ENCODE assay signal across 10 cellular contexts in genomic region chr7:77989981-77990566, GRCh38.
DNase-seq lines count a peak whose midpoint lies in the region; TF ChIP-seq lines count a peak whose summit lies in the region.
"Had no signal": no experiment of that assay in that cellular context is flagged by ENCODE, and none has a peak within 500 bp of the region (broad histone marks: within the 10 kb centered on the region; RNA-seq: fewer than 3 reads in every experiment).

No MANE protein-coding gene starts in this region.

- H3K27ac ChIP-seq in right atrium auricular region (no peak overlapping the region), stomach (no peak overlapping the region)

- H3K9me3 ChIP-seq in right atrium auricular region (no peaks in the 10 kb centered on the region), stomach (peaks cover 0 to 4% (median 0%) of the 10 kb centered on the region in 4 donors)

- TF ChIP-seq CTCF in right atrium auricular region (IDR thresholded peaks at IDR 0.05) (no peak), stomach (IDR thresholded peaks at IDR 0.05) (no peak)

- no peaks in the 10 kb centered on the region for H3K4me1 ChIP-seq in right atrium auricular region
- H3K4me1 ChIP-seq in stomach = no peaks in the 10 kb centered on the region

- no peaks in the 10 kb centered on the region for H3K9me3 Mint-ChIP-seq in dendritic cell treated with granulocyte-macrophage colony-stimulating factor and Interleukin-4, amounts not matched to agents 40 ng/mL and 50 ng/mL, for 4 days
- H3K9me3 Mint-ChIP-seq: stimulated activated memory B cell treated with anti-CD40 and anti-IgM and Interleukin-4, amounts not matched to agents 10 μg/mL and 1 μg/mL and 100 μg/mL, for 72 hours had no signal

- peak overlapping the region; percentile 40 for H3K27ac Mint-ChIP-seq in dendritic cell treated with granulocyte-macrophage colony-stimulating factor and Interleukin-4, amounts not matched to agents 40 ng/mL and 50 ng/mL, for 4 days
- H3K27ac Mint-ChIP-seq: stimulated activated memory B cell treated with anti-CD40 and anti-IgM and Interleukin-4, amounts not matched to agents 10 μg/mL and 1 μg/mL and 100 μg/mL, for 72 hours had no signal

- 46 to 71% (median 55%) methylated on average over 4 to 6 of the region's 6 CpGs for WGBS in stomach, 5 donors

- H3K4me3 ChIP-seq in right atrium auricular region (no peak overlapping the region), stomach (no peak overlapping the region)

- TF ChIP-seq POLR2A in stomach (IDR thresholded peaks at IDR 0.05) = no peak

- DNase-seq in cardiac septum (ENCODE audit: low spot score) (peak; percentile 27), right atrium auricular region (ENCODE audit: low spot score) (no peak), NAMALWA (ENCODE audit: low spot score) (peak; percentile 67), stomach (peak; percentile 27), epidermal melanocyte (ENCODE audit: insufficient read length, low spot score) (no peak), AG08396 (ENCODE audit: low spot score) (no peak), NCI-H1105 treated with DMSO at 0.1 percent for 48 hours (lab: John Stamatoyannopoulos, UW) (no peak)
- DNase-seq: NCI-H1930 had no signal

- TF ChIP-seq EP300 in stomach (IDR thresholded peaks at IDR 0.05) = no peak

- H3K4me3 Mint-ChIP-seq in dendritic cell treated with granulocyte-macrophage colony-stimulating factor and Interleukin-4, amounts not matched to agents 40 ng/mL and 50 ng/mL, for 4 days = no peak overlapping the region
- H3K4me3 Mint-ChIP-seq: stimulated activated memory B cell treated with anti-CD40 and anti-IgM and Interleukin-4, amounts not matched to agents 10 μg/mL and 1 μg/mL and 100 μg/mL, for 72 hours had no signal

- H3K36me3 Mint-ChIP-seq in dendritic cell treated with granulocyte-macrophage colony-stimulating factor and Interleukin-4, amounts not matched to agents 40 ng/mL and 50 ng/mL, for 4 days (ENCODE audit: low read depth) = no peaks in the 10 kb centered on the region
- H3K36me3 Mint-ChIP-seq: stimulated activated memory B cell treated with anti-CD40 and anti-IgM and Interleukin-4, amounts not matched to agents 10 μg/mL and 1 μg/mL and 100 μg/mL, for 72 hours had no signal

- no peaks in the 10 kb centered on the region for H3K36me3 ChIP-seq in right atrium auricular region
- no peaks in the 10 kb centered on the region for H3K36me3 ChIP-seq in stomach

- H3K27me3 ChIP-seq in right atrium auricular region (no peaks in the 10 kb centered on the region), stomach (no peaks in the 10 kb centered on the region)

- H3K4me1 Mint-ChIP-seq in dendritic cell treated with granulocyte-macrophage colony-stimulating factor and Interleukin-4, amounts not matched to agents 40 ng/mL and 50 ng/mL, for 4 days (ENCODE audit: low read depth) = peaks cover 17% of the 10 kb centered on the region
- H3K4me1 Mint-ChIP-seq: stimulated activated memory B cell treated with anti-CD40 and anti-IgM and Interleukin-4, amounts not matched to agents 10 μg/mL and 1 μg/mL and 100 μg/mL, for 72 hours had no signal

- no peaks in the 10 kb centered on the region for H3K27me3 Mint-ChIP-seq in dendritic cell treated with granulocyte-macrophage colony-stimulating factor and Interleukin-4, amounts not matched to agents 40 ng/mL and 50 ng/mL, for 4 days

- intact Hi-C loops in cardiac septum (cut with DNase I) = no loop called here
- intact Hi-C loops in dendritic cell treated with granulocyte-macrophage colony-stimulating factor and Interleukin-4, amounts not matched to agents 40 ng/mL and 50 ng/mL, for 4 days (cut with micrococcal nuclease) = no loop called here
- intact Hi-C loops in stomach (cut with DNase I; ENCODE audit: low total_unique reads) = no loop called here

Comparison
In these comparisons a context has a peak if more than half of its experiments do, and no peak if none do; other contexts are left out.
1. DNase-seq: peak in cardiac septum (single experiment), NAMALWA (single experiment) and stomach (single experiment); none in right atrium auricular region (single experiment), epidermal melanocyte (single experiment), AG08396 (single experiment) and NCI-H1105 treated with DMSO at 0.1 percent for 48 hours (single experiment).